Comparison of ENCODE assay signal across 3 cellular contexts in genomic region chr18:21841570-21841969, GRCh38.
"Had no signal": no experiment of that assay in that cellular context is flagged by ENCODE, and none has a peak within 500 bp of the region (broad histone marks: within the 10 kb centered on the region; RNA-seq: fewer than 3 reads in every experiment).

No MANE protein-coding gene starts in this region.

- ATAC-seq: GM12878 had no signal

- DNase-seq: GDM1, GF-D8 had no signal

- H3K4me3 ChIP-seq: GM12878 had no signal
